Comparison of ENCODE assay signal across 1 cellular context in genomic region chr5:32319392-32319791, GRCh38.
A peak's percentile ranks its signal among the peaks of the same experiment; 100 is the strongest.
TF ChIP-seq lines count a peak whose summit lies in the region.

No MANE protein-coding gene starts in this region.

TF ChIP-seq in HepG2, 621 proteins besides CTCF, POLR2A, EP300 and RAD21 (continued from another document and continues in another):
- TF ChIP-seq, protein P1, sequence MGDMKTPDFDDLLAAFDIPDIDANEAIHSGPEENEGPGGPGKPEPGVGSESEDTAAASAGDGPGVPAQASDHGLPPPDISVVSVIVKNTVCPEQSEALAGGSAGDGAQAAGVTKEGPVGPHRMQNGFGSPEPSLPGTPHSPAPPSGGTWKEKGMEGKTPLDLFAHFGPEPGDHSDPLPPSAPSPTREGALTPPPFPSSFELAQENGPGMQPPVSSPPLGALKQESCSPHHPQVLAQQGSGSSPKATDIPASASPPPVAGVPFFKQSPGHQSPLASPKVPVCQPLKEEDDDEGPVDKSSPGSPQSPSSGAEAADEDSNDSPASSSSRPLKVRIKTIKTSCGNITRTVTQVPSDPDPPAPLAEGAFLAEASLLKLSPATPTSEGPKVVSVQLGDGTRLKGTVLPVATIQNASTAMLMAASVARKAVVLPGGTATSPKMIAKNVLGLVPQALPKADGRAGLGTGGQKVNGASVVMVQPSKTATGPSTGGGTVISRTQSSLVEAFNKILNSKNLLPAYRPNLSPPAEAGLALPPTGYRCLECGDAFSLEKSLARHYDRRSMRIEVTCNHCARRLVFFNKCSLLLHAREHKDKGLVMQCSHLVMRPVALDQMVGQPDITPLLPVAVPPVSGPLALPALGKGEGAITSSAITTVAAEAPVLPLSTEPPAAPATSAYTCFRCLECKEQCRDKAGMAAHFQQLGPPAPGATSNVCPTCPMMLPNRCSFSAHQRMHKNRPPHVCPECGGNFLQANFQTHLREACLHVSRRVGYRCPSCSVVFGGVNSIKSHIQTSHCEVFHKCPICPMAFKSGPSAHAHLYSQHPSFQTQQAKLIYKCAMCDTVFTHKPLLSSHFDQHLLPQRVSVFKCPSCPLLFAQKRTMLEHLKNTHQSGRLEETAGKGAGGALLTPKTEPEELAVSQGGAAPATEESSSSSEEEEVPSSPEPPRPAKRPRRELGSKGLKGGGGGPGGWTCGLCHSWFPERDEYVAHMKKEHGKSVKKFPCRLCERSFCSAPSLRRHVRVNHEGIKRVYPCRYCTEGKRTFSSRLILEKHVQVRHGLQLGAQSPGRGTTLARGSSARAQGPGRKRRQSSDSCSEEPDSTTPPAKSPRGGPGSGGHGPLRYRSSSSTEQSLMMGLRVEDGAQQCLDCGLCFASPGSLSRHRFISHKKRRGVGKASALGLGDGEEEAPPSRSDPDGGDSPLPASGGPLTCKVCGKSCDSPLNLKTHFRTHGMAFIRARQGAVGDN (CRISPR knock-in tag; IDR thresholded peaks at IDR 0.05), result peak; percentile 60
- no peak for TF ChIP-seq KAT7 (CRISPR knock-in tag; IDR thresholded peaks at IDR 0.05; ENCODE audit: borderline replicate concordance)
- TF ChIP-seq HCFC1 (IDR thresholded peaks at IDR 0.05; ENCODE audit: low read depth, low read length), result no peak
- TF ChIP-seq ELF4 (CRISPR knock-in tag; IDR thresholded peaks at IDR 0.05; ENCODE audit: borderline replicate concordance), result no peak
- TF ChIP-seq KDM5B (CRISPR knock-in tag; IDR thresholded peaks at IDR 0.05; ENCODE audit: borderline replicate concordance), result peak; percentile 61; the same call in 1 of the 2 replicates
- TF ChIP-seq RAD51 (IDR thresholded peaks at IDR 0.05; ENCODE audit: borderline replicate concordance), result no peak
- no peak for TF ChIP-seq ZNF335 (CRISPR knock-in tag; IDR thresholded peaks at IDR 0.05)
- TF ChIP-seq NFYC (CRISPR knock-in tag; IDR thresholded peaks at IDR 0.05), result no peak
- no peak for TF ChIP-seq PHF5A (CRISPR knock-in tag; IDR thresholded peaks at IDR 0.05; ENCODE audit: low read depth, unreplicated experiment)
- no peak for TF ChIP-seq ZUFSP (CRISPR knock-in tag; IDR thresholded peaks at IDR 0.05; ENCODE audit: borderline replicate concordance)
- no peak for TF ChIP-seq PAX8 (CRISPR knock-in tag; IDR thresholded peaks at IDR 0.05; ENCODE audit: borderline replicate concordance)
- TF ChIP-seq ZNF282 (IDR thresholded peaks at IDR 0.05; ENCODE audit: partially characterized antibody), result no peak
- TF ChIP-seq POGZ (CRISPR knock-in tag; IDR thresholded peaks at IDR 0.05), result peak; percentile 15; the same call in 1 of the 2 replicates
- TF ChIP-seq ZMYM4 (CRISPR knock-in tag; IDR thresholded peaks at IDR 0.05), result 0 out of 2 replicates have a peak, but pooled peaks have one; percentile 25
- TF ChIP-seq PHF8 (CRISPR knock-in tag; IDR thresholded peaks at IDR 0.05), result 0 out of 2 replicates have a peak, but pooled peaks have one; percentile 4
- TF ChIP-seq ZNF44 (CRISPR knock-in tag; IDR thresholded peaks at IDR 0.05), result no peak
- 0 out of 2 replicates have a peak, but pooled peaks have one; percentile 25 for TF ChIP-seq ZNF556 (CRISPR knock-in tag; IDR thresholded peaks at IDR 0.05; ENCODE audit: borderline replicate concordance)
- no peak for TF ChIP-seq REXO4 (CRISPR knock-in tag; IDR thresholded peaks at IDR 0.05; ENCODE audit: borderline replicate concordance)
- TF ChIP-seq ZNF564 (CRISPR knock-in tag; IDR thresholded peaks at IDR 0.05), result no peak
- TF ChIP-seq PAWR (CRISPR knock-in tag; IDR thresholded peaks at IDR 0.05; ENCODE audit: borderline replicate concordance), result no peak
- no peak for TF ChIP-seq ZNF331 (CRISPR knock-in tag; IDR thresholded peaks at IDR 0.05)
- TF ChIP-seq REST (IDR thresholded peaks at IDR 0.05; ENCODE audit: borderline replicate concordance in 1 of 2, low read depth in 1 of 2, low read length in 2 of 2), result no peak
- TF ChIP-seq MAX (IDR thresholded peaks at IDR 0.05), result 0 out of 2 replicates have a peak, but pooled peaks have one; percentile 16
- TF ChIP-seq SP4 (CRISPR knock-in tag; IDR thresholded peaks at IDR 0.05), result 0 out of 2 replicates have a peak, but pooled peaks have one; percentile 30
- peak; percentile 32; the same call in 1 of the 2 replicates for TF ChIP-seq ZNF775 (CRISPR knock-in tag; IDR thresholded peaks at IDR 0.05; ENCODE audit: borderline replicate concordance)
- TF ChIP-seq, protein P2, sequence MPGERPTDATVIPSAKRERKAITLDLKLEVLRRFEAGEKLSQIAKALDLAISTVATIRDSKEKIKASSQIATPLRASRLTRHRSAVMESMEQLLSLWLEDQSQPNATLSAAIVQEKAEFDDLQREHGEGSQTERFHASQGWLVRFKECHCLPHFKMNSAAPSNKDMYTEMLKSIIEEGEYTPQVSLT (CRISPR knock-in tag; IDR thresholded peaks at IDR 0.05; ENCODE audit: borderline replicate concordance, low read depth), result no peak
- TF ChIP-seq, protein P3, sequence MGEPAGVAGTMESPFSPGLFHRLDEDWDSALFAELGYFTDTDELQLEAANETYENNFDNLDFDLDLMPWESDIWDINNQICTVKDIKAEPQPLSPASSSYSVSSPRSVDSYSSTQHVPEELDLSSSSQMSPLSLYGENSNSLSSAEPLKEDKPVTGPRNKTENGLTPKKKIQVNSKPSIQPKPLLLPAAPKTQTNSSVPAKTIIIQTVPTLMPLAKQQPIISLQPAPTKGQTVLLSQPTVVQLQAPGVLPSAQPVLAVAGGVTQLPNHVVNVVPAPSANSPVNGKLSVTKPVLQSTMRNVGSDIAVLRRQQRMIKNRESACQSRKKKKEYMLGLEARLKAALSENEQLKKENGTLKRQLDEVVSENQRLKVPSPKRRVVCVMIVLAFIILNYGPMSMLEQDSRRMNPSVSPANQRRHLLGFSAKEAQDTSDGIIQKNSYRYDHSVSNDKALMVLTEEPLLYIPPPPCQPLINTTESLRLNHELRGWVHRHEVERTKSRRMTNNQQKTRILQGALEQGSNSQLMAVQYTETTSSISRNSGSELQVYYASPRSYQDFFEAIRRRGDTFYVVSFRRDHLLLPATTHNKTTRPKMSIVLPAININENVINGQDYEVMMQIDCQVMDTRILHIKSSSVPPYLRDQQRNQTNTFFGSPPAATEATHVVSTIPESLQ (CRISPR knock-in tag; conservative IDR thresholded peaks at IDR 0.05), result no peak
- TF ChIP-seq ZNF839 (CRISPR knock-in tag; IDR thresholded peaks at IDR 0.05; ENCODE audit: borderline replicate concordance), result no peak
- no peak for TF ChIP-seq SOX6 (IDR thresholded peaks at IDR 0.05)
- peak; percentile 31 for TF ChIP-seq SOX6 (CRISPR knock-in tag; IDR thresholded peaks at IDR 0.05)
- no peak for TF ChIP-seq MEIS2 (CRISPR knock-in tag; IDR thresholded peaks at IDR 0.05)
- TF ChIP-seq ARNTL (CRISPR knock-in tag; IDR thresholded peaks at IDR 0.05), result no peak
- TF ChIP-seq ZNF468 (CRISPR knock-in tag; IDR thresholded peaks at IDR 0.05), result no peak
- TF ChIP-seq ZNF646 (CRISPR knock-in tag; IDR thresholded peaks at IDR 0.05), result no peak
- no peak for TF ChIP-seq AKNA (CRISPR knock-in tag; IDR thresholded peaks at IDR 0.05; ENCODE audit: borderline replicate concordance)
